ENCODE assay signal across 8 cellular contexts in the genomic region with DNA sequence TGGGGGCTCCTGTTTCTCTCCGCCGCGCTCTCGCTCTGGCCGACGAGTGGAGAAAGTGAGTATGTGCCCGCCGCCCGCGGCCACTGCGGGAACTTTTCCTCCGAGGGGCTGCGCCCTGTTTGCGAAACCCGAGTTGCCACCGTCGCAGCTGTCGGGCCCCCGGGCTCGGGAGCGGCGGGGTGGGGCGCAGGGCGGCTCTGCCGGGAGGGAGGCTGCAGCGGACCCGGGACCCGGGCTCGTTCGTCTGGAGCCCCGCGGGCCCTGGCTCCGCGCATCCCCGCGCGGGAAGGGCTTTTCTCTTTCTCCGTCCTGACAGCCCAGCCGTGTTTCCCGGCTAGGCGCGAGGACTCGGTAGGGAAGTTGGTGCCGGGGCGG. TPM values are rescaled to one million over a fixed set of nuclear protein-coding genes. Genes with fewer than 3 reads are reported as not detected.
DNase-seq lines count a peak whose midpoint lies in the region; ATAC-seq and TF ChIP-seq lines count a peak whose summit lies in the region.

No MANE protein-coding gene starts in this region.

- CTCF ChIA-PET in activated naive CD4-positive, alpha-beta T cell treated with anti-CD3 and anti-CD28 coated beads for 36 hours (lab: Charles Lee) = interaction anchor here (1.4 kb wide), 1 partner anchor 10 kb away, joined by 7 read pairs; no protein-coding TSS in a partner anchor

- DNase-seq in ELR (ENCODE audit: low read depth) (peak; percentile 51), NT2/D1 (ENCODE audit: low read depth, low spot score) (no peak), Right ventricle myocardium inferior (ENCODE audit: missing footprints) (peak; percentile 84), progenitor cell of endocrine pancreas (ENCODE audit: low spot score, unreplicated experiment) (peak; percentile 41), left lobe of liver (ENCODE audit: low spot score) (no peak), COLO829 (ENCODE audit: low spot score) (no peak)
- DNase-seq in activated naive CD4-positive, alpha-beta T cell treated with anti-CD3 and anti-CD28 coated beads for 36 hours = peak; percentile 52

- no peaks in the 10 kb centered on the region for H3K9me3 Mint-ChIP-seq in activated naive CD4-positive, alpha-beta T cell treated with anti-CD3 and anti-CD28 coated beads for 36 hours
- no peaks in the 10 kb centered on the region for H3K9me3 Mint-ChIP-seq in progenitor cell of endocrine pancreas (ENCODE audit: low read depth)

- no peaks in the 10 kb centered on the region for H3K9me3 ChIP-seq in NT2/D1 (ENCODE audit: insufficient read depth, low read length)

- H3K27me3 Mint-ChIP-seq in activated naive CD4-positive, alpha-beta T cell treated with anti-CD3 and anti-CD28 coated beads for 36 hours (ENCODE audit: low read depth) = no peaks in the 10 kb centered on the region
- H3K27me3 Mint-ChIP-seq in progenitor cell of endocrine pancreas = peaks cover 15% of the 10 kb centered on the region

- intact Hi-C loops in activated naive CD4-positive, alpha-beta T cell treated with anti-CD3 and anti-CD28 coated beads for 36 hours (cut with micrococcal nuclease) = loop anchor here (5.0 kb wide), 3 partner anchors 67 to 428 kb away; no protein-coding TSS in a partner anchor
- intact Hi-C loops in Right ventricle myocardium inferior (cut with DNase I) = loop anchor here (2.0 to 5.0 kb wide), 3 partner anchors 129 to 408 kb away; no protein-coding TSS in a partner anchor

- no peaks in the 10 kb centered on the region for H3K4me1 ChIP-seq in NT2/D1 (ENCODE audit: insufficient read depth, insufficient read length)

- peaks cover 39% of the 10 kb centered on the region for H3K4me1 Mint-ChIP-seq in activated naive CD4-positive, alpha-beta T cell treated with anti-CD3 and anti-CD28 coated beads for 36 hours (ENCODE audit: low read depth)
- H3K4me1 Mint-ChIP-seq in progenitor cell of endocrine pancreas (ENCODE audit: low read depth) = peaks cover 25% of the 10 kb centered on the region

- peaks cover 19% of the 10 kb centered on the region for H3K27me3 ChIP-seq in NT2/D1 (ENCODE audit: insufficient read depth, insufficient read length)

- no peaks in the 10 kb centered on the region for H3K36me3 Mint-ChIP-seq in activated naive CD4-positive, alpha-beta T cell treated with anti-CD3 and anti-CD28 coated beads for 36 hours (ENCODE audit: low read depth)
- no peaks in the 10 kb centered on the region for H3K36me3 Mint-ChIP-seq in progenitor cell of endocrine pancreas (ENCODE audit: insufficient read depth)

- peak overlapping the region; percentile 76 for H3K27ac Mint-ChIP-seq in activated naive CD4-positive, alpha-beta T cell treated with anti-CD3 and anti-CD28 coated beads for 36 hours
- H3K27ac Mint-ChIP-seq in progenitor cell of endocrine pancreas = peak overlapping the region; percentile 93

- no peaks in the 10 kb centered on the region for H3K36me3 ChIP-seq in NT2/D1 (ENCODE audit: insufficient read depth, insufficient read length, low read length)

- peak overlapping the region; percentile 90 for H3K4me3 ChIP-seq in NT2/D1 (ENCODE audit: insufficient read length, low read depth)

- no peak for ATAC-seq in Right ventricle myocardium inferior
- ATAC-seq in GM18858 (IDR thresholded peaks at IDR 0.05; ENCODE audit: unreplicated experiment) = no peak
- no peak for ATAC-seq in left lobe of liver

- peak overlapping the region; percentile 95 for H3K9ac ChIP-seq in NT2/D1 (ENCODE audit: insufficient read length, low read depth)

- peak overlapping the region; percentile 87 for H3K4me3 Mint-ChIP-seq in activated naive CD4-positive, alpha-beta T cell treated with anti-CD3 and anti-CD28 coated beads for 36 hours
- peak overlapping the region; percentile 83 for H3K4me3 Mint-ChIP-seq in progenitor cell of endocrine pancreas (ENCODE audit: low read depth)

- TF ChIP-seq CTCF in progenitor cell of endocrine pancreas (IDR thresholded peaks at IDR 0.05; ENCODE audit: unreplicated experiment) = peak; percentile 29

RNA-seq across cellular contexts. Expression of a gene that starts 1.3 kb away (rescaled TPM):
- total RNA-seq in activated naive CD4-positive, alpha-beta T cell treated with anti-CD3 and anti-CD28 coated beads for 36 hours = 10 to 100 TPM; 25.6 to 26.6 TPM
- total RNA-seq in Right ventricle myocardium inferior (26.3 TPM), progenitor cell of endocrine pancreas (106 and 109 TPM in 2 replicates), left lobe of liver (3.3 TPM)

Comparison
In these comparisons a context has a peak if more than half of its experiments do, and no peak if none do; other contexts are left out.
1. DNase-seq: peak in ELR (single experiment), activated naive CD4-positive, alpha-beta T cell treated with anti-CD3 and anti-CD28 coated beads for 36 hours (single experiment), Right ventricle myocardium inferior (single experiment) and progenitor cell of endocrine pancreas (single experiment); none in NT2/D1 (single experiment), left lobe of liver (single experiment) and COLO829 (single experiment).